ENCODE assay signal across 34 cellular contexts in the genomic region with DNA sequence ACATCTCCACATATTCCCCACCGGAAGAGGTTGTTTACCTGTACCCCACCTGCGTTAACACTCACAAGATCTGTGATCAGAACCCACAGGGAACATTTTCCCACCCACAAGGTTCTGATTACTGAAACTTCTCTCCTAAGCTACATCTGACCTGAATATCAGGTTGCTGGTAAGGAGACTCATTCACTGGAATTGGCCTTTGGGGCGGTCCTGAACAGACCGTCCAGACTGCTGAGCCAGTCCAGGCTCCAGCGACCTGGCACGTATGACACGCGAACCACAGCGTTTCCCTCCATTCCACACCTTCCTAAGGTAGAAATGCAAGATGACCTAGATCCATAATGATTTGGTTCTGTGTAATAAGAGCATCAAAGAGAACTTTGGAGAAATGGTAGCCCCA. TPM values are rescaled to one million over a fixed set of nuclear protein-coding genes. Genes with fewer than 3 reads are reported as not detected.
"Had no signal": no experiment of that assay in that cellular context is flagged by ENCODE, and none has a peak within 500 bp of the region (broad histone marks: within the 10 kb centered on the region; RNA-seq: fewer than 3 reads in every experiment).

No MANE protein-coding gene starts in this region.

- ATAC-seq: naive thymus-derived CD4-positive, alpha-beta T cell; natural killer cell; pancreas; right cardiac atrium; right lobe of liver; stimulated activated memory B cell treated with anti-CD40 and anti-IgM and Interleukin-4, amounts not matched to agents 10 μg/mL and 1 μg/mL and 100 μg/mL, for 72 hours; stimulated activated naive CD8-positive, alpha-beta T cell treated with anti-CD3 and anti-CD28 coated beads, Interleukin-15, amount 100 ng/mL, for 72 hours; stimulated activated naive CD8-positive, alpha-beta T cell treated with anti-CD3 and anti-CD28 coated beads, Interleukin-15, Interleukin-2, amounts not matched to agents 100 U/mL and 50 U/mL, for 24 hours had no signal

- DNase-seq: naive thymus-derived CD4-positive, alpha-beta T cell; natural killer cell; nucleus accumbens; pancreas; right cardiac atrium; right lobe of liver; sigmoid colon; spleen; stimulated activated CD4-positive, alpha-beta T cell treated with anti-CD3 and anti-CD28 coated beads, Interleukin-12 subunit alpha, Interleukin-12 subunit beta, amount 100 ng/mL, for 4 hours; stimulated activated CD4-positive, alpha-beta T cell treated with anti-CD3 and anti-CD28 coated beads, Interleukin-1b, Interleukin-23, amount 100 ng/mL, for 48 hours; stimulated activated CD4-positive, alpha-beta T cell treated with anti-CD3 and anti-CD28 coated beads, Interleukin-4, amount 100 ng/mL, for 1 hour; stimulated activated CD4-positive, alpha-beta T cell treated with anti-CD3 and anti-CD28 coated beads, Interleukin-4, amount 100 ng/mL, for 4 hours; stimulated activated CD8-positive, alpha-beta memory T cell treated with anti-CD3 and anti-CD28 coated beads, Interleukin-4, amount 100 ng/mL, for 48 hours; stimulated activated naive CD4-positive, alpha-beta T cell; stimulated activated naive CD8-positive, alpha-beta T cell treated with anti-CD3 and anti-CD28 coated beads, Interleukin-15, amount 100 ng/mL, for 72 hours; stimulated activated naive CD8-positive, alpha-beta T cell treated with anti-CD3 and anti-CD28 coated beads, Interleukin-15, Interleukin-2, amounts not matched to agents 100 U/mL and 50 U/mL, for 24 hours; substantia nigra; testis; tibial artery; transverse colon; upper lobe of left lung had no signal

- H3K4me1 ChIP-seq: testis had no signal

- H3K4me3 ChIP-seq: pancreas, prostate gland, right lobe of liver, sigmoid colon, skin epidermis, smooth muscle cell, spleen, suprapubic skin, testis, tibial artery, transverse colon, upper lobe of left lung, vagina had no signal

- H3K9me3 ChIP-seq: neutrophil, pancreas, prostate gland, right lobe of liver, sigmoid colon, spleen, suprapubic skin, testis, tibial artery, transverse colon, upper lobe of left lung, vagina had no signal

- H3K27me3 ChIP-seq: testis, vagina had no signal

- H3K27ac ChIP-seq: neutrophil, pancreas, prostate gland, right lobe of liver, sigmoid colon, skin epidermis, spleen, suprapubic skin, testis, tibial artery, transverse colon, upper lobe of left lung, vagina had no signal

- H3K36me3 ChIP-seq: neutrophil, pancreas, prostate gland, right lobe of liver, sigmoid colon, spleen, suprapubic skin, tibial artery, transverse colon, upper lobe of left lung, vagina had no signal

RNA-seq across cellular contexts. Expression of gene VGLL2, which starts 9.8 kb away (rescaled TPM):
- total RNA-seq: naive thymus-derived CD4-positive, alpha-beta T cell; natural killer cell; omental fat pad; osteocyte; pancreas; posterior vena cava; renal cortical epithelial cell; right lobe of liver; sigmoid colon; smooth muscle cell; spleen; suprapubic skin; transverse colon; upper lobe of left lung; ureter; vagina had no signal
- polyA plus RNA-seq: naive thymus-derived CD4-positive, alpha-beta T cell; neural cell; pancreas; sigmoid colon; smooth muscle cell; spleen had no signal
